Comparison of ENCODE assay signal across 1 cellular context in the genomic region with DNA sequence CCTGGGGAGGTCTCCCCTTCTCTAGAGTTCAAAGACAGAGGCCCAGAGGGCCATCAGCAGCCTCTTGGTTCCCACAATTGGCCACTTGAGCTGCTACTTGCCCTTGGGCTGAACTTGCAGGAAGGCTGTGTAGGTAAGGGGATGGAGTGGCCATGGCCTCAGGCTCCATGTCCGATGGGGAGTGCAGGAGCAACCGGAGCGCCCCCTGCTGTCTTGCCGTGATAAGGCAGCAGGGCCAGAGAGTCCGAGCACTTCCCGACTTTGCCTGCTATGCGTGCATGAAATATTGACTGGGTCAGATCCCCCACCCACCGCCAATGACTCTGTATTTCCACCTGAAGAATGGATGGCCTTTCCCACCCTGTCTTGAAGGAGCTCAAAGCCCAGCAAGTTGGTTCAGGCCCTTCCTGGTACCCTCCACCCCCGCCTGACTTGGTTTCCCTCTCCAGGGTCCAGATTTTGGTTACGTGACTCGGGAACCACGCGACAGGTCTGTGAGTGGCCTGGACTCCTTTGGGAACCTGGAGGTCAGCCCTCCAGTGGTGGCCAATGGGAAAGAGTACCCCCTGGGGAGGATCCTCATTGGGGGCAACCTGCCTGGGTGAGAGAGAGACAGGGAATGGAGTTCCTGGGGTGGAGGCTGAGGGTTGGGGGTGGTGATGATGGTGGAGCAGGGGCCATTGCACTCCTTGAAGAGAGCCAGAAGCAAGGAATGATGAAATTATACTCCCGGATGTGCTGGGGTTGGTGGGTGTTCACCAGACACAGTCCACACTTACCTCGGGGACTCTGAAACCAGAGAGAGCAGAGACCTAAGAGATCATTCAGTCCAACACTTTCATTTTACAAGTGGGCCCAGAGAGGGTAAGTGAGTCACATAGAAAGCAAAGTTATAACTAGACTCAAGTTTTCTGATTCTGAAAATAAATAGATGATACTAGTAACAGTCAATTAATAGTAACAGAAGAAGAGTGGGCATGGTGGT.
A peak's percentile ranks its signal among the peaks of the same experiment; 100 is the strongest.
TF ChIP-seq lines count a peak whose summit lies in the region.

No MANE protein-coding gene starts in this region.

TF ChIP-seq in HepG2, 621 proteins besides CTCF, POLR2A, EP300 and RAD21:
- TF ChIP-seq, protein P1, sequence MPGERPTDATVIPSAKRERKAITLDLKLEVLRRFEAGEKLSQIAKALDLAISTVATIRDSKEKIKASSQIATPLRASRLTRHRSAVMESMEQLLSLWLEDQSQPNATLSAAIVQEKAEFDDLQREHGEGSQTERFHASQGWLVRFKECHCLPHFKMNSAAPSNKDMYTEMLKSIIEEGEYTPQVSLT (CRISPR knock-in tag; IDR thresholded peaks at IDR 0.05; ENCODE audit: borderline replicate concordance, low read depth) = no peak
- TF ChIP-seq SMC3 (IDR thresholded peaks at IDR 0.05; ENCODE audit: low read length) (peak; percentile 32), ZBTB7A (CRISPR knock-in tag; IDR thresholded peaks at IDR 0.05) (no peak), ZNF556 (CRISPR knock-in tag; IDR thresholded peaks at IDR 0.05; ENCODE audit: borderline replicate concordance) (no peak), ZNF331 (CRISPR knock-in tag; IDR thresholded peaks at IDR 0.05) (no peak), NFE2 (CRISPR knock-in tag; IDR thresholded peaks at IDR 0.05) (no peak), STAG1 (CRISPR knock-in tag; IDR thresholded peaks at IDR 0.05) (peak; percentile 61), ARID2 (CRISPR knock-in tag; IDR thresholded peaks at IDR 0.05; ENCODE audit: borderline replicate concordance) (no peak), CENPX (CRISPR knock-in tag; IDR thresholded peaks at IDR 0.05) (no peak), ADNP (CRISPR knock-in tag; IDR thresholded peaks at IDR 0.05) (no peak), CHCHD3 (CRISPR knock-in tag; IDR thresholded peaks at IDR 0.05) (no peak), HIVEP1 (CRISPR knock-in tag; IDR thresholded peaks at IDR 0.05) (no peak), MEF2D (CRISPR knock-in tag; IDR thresholded peaks at IDR 0.05) (no peak)
- TF ChIP-seq, protein P2, sequence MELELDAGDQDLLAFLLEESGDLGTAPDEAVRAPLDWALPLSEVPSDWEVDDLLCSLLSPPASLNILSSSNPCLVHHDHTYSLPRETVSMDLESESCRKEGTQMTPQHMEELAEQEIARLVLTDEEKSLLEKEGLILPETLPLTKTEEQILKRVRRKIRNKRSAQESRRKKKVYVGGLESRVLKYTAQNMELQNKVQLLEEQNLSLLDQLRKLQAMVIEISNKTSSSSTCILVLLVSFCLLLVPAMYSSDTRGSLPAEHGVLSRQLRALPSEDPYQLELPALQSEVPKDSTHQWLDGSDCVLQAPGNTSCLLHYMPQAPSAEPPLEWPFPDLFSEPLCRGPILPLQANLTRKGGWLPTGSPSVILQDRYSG (CRISPR knock-in tag; IDR thresholded peaks at IDR 0.05) = no peak
- TF ChIP-seq, protein P3, sequence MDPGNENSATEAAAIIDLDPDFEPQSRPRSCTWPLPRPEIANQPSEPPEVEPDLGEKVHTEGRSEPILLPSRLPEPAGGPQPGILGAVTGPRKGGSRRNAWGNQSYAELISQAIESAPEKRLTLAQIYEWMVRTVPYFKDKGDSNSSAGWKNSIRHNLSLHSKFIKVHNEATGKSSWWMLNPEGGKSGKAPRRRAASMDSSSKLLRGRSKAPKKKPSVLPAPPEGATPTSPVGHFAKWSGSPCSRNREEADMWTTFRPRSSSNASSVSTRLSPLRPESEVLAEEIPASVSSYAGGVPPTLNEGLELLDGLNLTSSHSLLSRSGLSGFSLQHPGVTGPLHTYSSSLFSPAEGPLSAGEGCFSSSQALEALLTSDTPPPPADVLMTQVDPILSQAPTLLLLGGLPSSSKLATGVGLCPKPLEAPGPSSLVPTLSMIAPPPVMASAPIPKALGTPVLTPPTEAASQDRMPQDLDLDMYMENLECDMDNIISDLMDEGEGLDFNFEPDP (CRISPR knock-in tag; conservative IDR thresholded peaks at IDR 0.05) = no peak
- TF ChIP-seq, protein P4, sequence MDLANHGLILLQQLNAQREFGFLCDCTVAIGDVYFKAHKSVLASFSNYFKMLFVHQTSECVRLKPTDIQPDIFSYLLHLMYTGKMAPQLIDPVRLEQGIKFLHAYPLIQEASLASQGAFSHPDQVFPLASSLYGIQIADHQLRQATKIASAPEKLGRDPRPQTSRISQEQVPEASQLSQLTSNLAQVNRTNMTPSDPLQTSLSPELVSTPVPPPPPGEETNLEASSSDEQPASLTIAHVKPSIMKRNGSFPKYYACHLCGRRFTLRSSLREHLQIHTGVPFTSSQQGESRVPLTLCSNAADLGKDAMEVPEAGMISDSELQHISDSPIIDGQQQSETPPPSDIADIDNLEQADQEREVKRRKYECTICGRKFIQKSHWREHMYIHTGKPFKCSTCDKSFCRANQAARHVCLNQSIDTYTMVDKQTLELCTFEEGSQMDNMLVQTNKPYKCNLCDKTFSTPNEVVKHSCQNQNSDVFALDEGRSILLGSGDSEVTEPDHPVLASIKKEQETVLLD (CRISPR knock-in tag; IDR thresholded peaks at IDR 0.05; ENCODE audit: low read depth) = no peak
- TF ChIP-seq, protein P5, sequence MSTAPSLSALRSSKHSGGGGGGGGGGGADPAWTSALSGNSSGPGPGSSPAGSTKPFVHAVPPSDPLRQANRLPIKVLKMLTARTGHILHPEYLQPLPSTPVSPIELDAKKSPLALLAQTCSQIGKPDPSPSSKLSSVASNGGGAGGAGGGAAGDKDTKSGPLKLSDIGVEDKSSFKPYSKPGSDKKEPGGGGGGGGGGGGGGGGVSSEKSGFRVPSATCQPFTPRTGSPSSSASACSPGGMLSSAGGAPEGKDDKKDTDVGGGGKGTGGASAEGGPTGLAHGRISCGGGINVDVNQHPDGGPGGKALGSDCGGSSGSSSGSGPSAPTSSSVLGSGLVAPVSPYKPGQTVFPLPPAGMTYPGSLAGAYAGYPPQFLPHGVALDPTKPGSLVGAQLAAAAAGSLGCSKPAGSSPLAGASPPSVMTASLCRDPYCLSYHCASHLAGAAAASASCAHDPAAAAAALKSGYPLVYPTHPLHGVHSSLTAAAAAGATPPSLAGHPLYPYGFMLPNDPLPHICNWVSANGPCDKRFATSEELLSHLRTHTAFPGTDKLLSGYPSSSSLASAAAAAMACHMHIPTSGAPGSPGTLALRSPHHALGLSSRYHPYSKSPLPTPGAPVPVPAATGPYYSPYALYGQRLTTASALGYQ (CRISPR knock-in tag; IDR thresholded peaks at IDR 0.05) = no peak
